8 cellular contexts compared by ENCODE assay signal in the genomic region with DNA sequence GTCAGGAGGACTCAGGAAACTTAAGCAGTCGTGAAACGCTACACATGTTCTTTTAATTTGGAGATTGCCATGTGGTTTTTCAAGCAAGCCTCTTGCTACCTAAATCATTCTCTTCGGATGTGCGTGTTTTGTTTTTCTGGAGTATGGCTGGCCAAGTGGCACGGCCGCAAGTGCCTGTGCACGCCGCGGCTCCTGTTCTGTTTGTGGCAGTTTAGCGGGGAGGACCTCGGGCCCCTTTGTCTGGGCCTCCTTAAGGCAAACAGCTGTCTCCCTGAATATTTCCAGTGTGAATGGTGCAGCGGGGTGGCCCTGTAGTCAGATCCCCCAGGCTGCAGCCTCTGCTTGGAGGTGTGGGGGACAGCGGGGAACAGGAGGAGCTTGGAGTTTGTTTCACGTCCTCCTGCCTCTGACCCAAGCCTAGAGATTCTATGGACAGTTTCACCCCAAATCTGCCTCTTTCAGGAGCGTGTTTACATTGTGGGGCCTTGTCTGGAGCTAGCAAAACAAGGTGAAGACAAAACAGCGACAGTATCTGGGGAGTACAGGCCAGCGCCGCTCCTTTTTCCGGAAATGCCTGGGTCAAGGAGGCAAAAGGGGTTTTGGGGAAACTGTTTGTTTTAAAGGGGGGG. TPM values are rescaled to one million over a fixed set of nuclear protein-coding genes. Genes with fewer than 3 reads are reported as not detected.
A peak's percentile ranks its signal among the peaks of the same experiment; 100 is the strongest.
DNase-seq lines count a peak whose midpoint lies in the region; ATAC-seq and TF ChIP-seq lines count a peak whose summit lies in the region.

No MANE protein-coding gene starts in this region.

- H2AFZ ChIP-seq in HCT116 (ENCODE audit: low read depth, low read length, poor library complexity, severe bottlenecking) (no peak overlapping the region), smooth muscle cell (ENCODE audit: low read depth) (peak overlapping the region; percentile 48)

- CTCF ChIA-PET in AG04450 (lab: Charles Lee): interaction anchor here (0.7 to 1.0 kb wide), 3 partner anchors 12 to 27 kb away, joined by 4 read pairs; no protein-coding TSS in a partner anchor
- CTCF ChIA-PET in HCT116 (lab: Charles Lee): no interaction called here

- RAD21 ChIA-PET in HCT116 (lab: Charles Lee; ENCODE audit: low non-redundant PET in 1 of 2, low total read pairs in 2 of 2, uncharacterized antibody in 2 of 2, unreplicated experiment in 2 of 2): no interaction called here

- peaks cover 57% of the 10 kb centered on the region for H3K79me2 ChIP-seq in HCT116 (ENCODE audit: insufficient read depth, low read length)
- H3K79me2 ChIP-seq in smooth muscle cell (ENCODE audit: low read depth): peaks cover 47% of the 10 kb centered on the region

- peak overlapping the region; percentile 76 for H3K4me3 ChIP-seq in AG04450 (ENCODE audit: low read depth, low read length)
- H3K4me3 ChIP-seq in HCT116 (replicated peaks in 1 of 2; ENCODE audit: low read depth in 1 of 2, low read length in 2 of 2): peak overlapping the region; percentile 69 to 95
- H3K4me3 ChIP-seq in right cardiac atrium (ENCODE audit: low read length): peak overlapping the region; percentile 97
- peak overlapping the region; percentile 60 for H3K4me3 ChIP-seq in smooth muscle cell

- H3K27me3 ChIP-seq in AG04450 (ENCODE audit: control insufficient read depth, insufficient read depth, low read length) (no peaks in the 10 kb centered on the region), HCT116 (ENCODE audit: insufficient read depth, low read length) (no peaks in the 10 kb centered on the region), right cardiac atrium (ENCODE audit: control insufficient read depth, insufficient read depth) (no peaks in the 10 kb centered on the region), smooth muscle cell (ENCODE audit: low read depth) (no peaks in the 10 kb centered on the region)

- no peaks in the 10 kb centered on the region for H3K9me2 ChIP-seq in HCT116 (ENCODE audit: insufficient read depth)

- H3K9me3 Mint-ChIP-seq in activated T-cell treated with anti-CD3 and anti-CD28 coated beads, Interleukin-2, amount 50 U/mL, for 72 hours: no peaks in the 10 kb centered on the region

- peak overlapping the region; percentile 1 for H3K27ac ChIP-seq in AG04450 (ENCODE audit: low read depth, low read length)
- H3K27ac ChIP-seq in HCT116 (ENCODE audit: low read depth, low read length): peak overlapping the region; percentile 93
- H3K27ac ChIP-seq in right cardiac atrium (ENCODE audit: low read length): peak overlapping the region; percentile 80
- no peak overlapping the region for H3K27ac ChIP-seq in smooth muscle cell (ENCODE audit: low read depth)

- BruUV-seq in HCT116 (replicated peaks; lab: Mats Ljungman, UMichigan): TSS peak; percentile 71

- peaks cover 0 to 3% of the 10 kb centered on the region in 2 donors for H3K36me3 Mint-ChIP-seq in activated T-cell treated with anti-CD3 and anti-CD28 coated beads, Interleukin-2, amount 50 U/mL, for 72 hours (ENCODE audit: insufficient read depth in 2 of 2)

- H3K36me3 ChIP-seq in HCT116 (ENCODE audit: control insufficient read depth in 1 of 2, insufficient read depth in 2 of 2, low read length in 2 of 2) (no peaks in the 10 kb centered on the region), smooth muscle cell (ENCODE audit: low read depth) (no peaks in the 10 kb centered on the region)

- TF ChIP-seq CTCF in AG04450 (IDR thresholded peaks at IDR 0.05; ENCODE audit: low read depth, low read length) (no peak), HCT116 (IDR thresholded peaks at IDR 0.05 in 2 of 3, conservative IDR thresholded peaks at IDR 0.05 in 1 of 3; ENCODE audit: borderline replicate concordance in 1 of 3, insufficient read depth in 1 of 3, low read depth in 2 of 3, low read length in 2 of 3) (no peak), smooth muscle cell (IDR thresholded peaks at IDR 0.05; ENCODE audit: borderline replicate concordance, insufficient read depth, poor library complexity, severe bottlenecking) (no peak)

- DNase-seq in AG04450 (ENCODE audit: low read depth, low spot score) (no peak), HCT116 (ENCODE audit: low read depth, low spot score) (no peak), right cardiac atrium (peak in 2 of 3 donors; percentile 52 to 53), smooth muscle cell (lab: John Stamatoyannopoulos, UW; ENCODE audit: unreplicated experiment) (no peak), NCI-H1694 (lab: John Stamatoyannopoulos, UW) (no peak), MV-4-11 (lab: John Stamatoyannopoulos, UW) (no peak)
- DNase-seq in activated T-cell treated with anti-CD3 and anti-CD28 coated beads, Interleukin-2, amount 50 U/mL, for 72 hours: no peak

- intact Hi-C loops in HCT116 (cut with micrococcal nuclease): loop anchor here (10.0 kb wide), 1 partner anchor 71 kb away; no protein-coding TSS in a partner anchor
- intact Hi-C loops in right cardiac atrium (cut with DNase I): loop anchor here (5.0 to 10.0 kb wide), 4 partner anchors 59 to 279 kb away; a partner anchor contains a TSS

- H3K27ac Mint-ChIP-seq in activated T-cell treated with anti-CD3 and anti-CD28 coated beads, Interleukin-2, amount 50 U/mL, for 72 hours: no peak overlapping the region

- H3K9me3 ChIP-seq in AG04450 (ENCODE audit: control insufficient read depth, insufficient read depth, low read length): no peaks in the 10 kb centered on the region
- H3K9me3 ChIP-seq in HCT116 (ENCODE audit: control insufficient read depth in 1 of 2, insufficient read depth in 1 of 2, low read depth in 1 of 2, low read length in 2 of 2): no peaks in the 10 kb centered on the region
- no peaks in the 10 kb centered on the region for H3K9me3 ChIP-seq in right cardiac atrium (ENCODE audit: control insufficient read depth, low read length)
- H3K9me3 ChIP-seq in smooth muscle cell (replicated peaks; ENCODE audit: low read depth): no peaks in the 10 kb centered on the region

- peak overlapping the region; percentile 81 to 86 for H3K4me3 Mint-ChIP-seq in activated T-cell treated with anti-CD3 and anti-CD28 coated beads, Interleukin-2, amount 50 U/mL, for 72 hours

- no peaks in the 10 kb centered on the region for H3K27me3 Mint-ChIP-seq in activated T-cell treated with anti-CD3 and anti-CD28 coated beads, Interleukin-2, amount 50 U/mL, for 72 hours (ENCODE audit: low read depth)

- H3K4me1 ChIP-seq in HCT116 (ENCODE audit: control insufficient read depth in 1 of 2, insufficient read depth in 2 of 2, low read length in 2 of 2): peaks cover 39 to 66% of the 10 kb centered on the region in 2 experiments
- peaks cover 10% of the 10 kb centered on the region for H3K4me1 ChIP-seq in right cardiac atrium (ENCODE audit: control insufficient read depth, insufficient read depth, low read length)
- peaks cover 6% of the 10 kb centered on the region for H3K4me1 ChIP-seq in smooth muscle cell (ENCODE audit: low read depth)

- no peak for TF ChIP-seq RAD21 in HCT116 (IDR thresholded peaks at IDR 0.05; ENCODE audit: low read depth)

- H3K9ac ChIP-seq in HCT116 (ENCODE audit: low read length): peak overlapping the region; percentile 92
- peak overlapping the region; percentile 16 for H3K9ac ChIP-seq in smooth muscle cell (ENCODE audit: low read depth)

- ATAC-seq in HCT116 (no peak), right cardiac atrium (peak; percentile 1 to 4), HG03097 (IDR thresholded peaks at IDR 0.05; ENCODE audit: low FRiP score, unreplicated experiment) (no peak)
- ATAC-seq in activated T-cell treated with anti-CD3 and anti-CD28 coated beads, Interleukin-2, amount 50 U/mL, for 72 hours (replicated peaks in 1 of 2): no peak

- POLR2A ChIA-PET in AG04450 (lab: Yijun Ruan, JAX): interaction anchor here (1.0 kb wide), 1 partner anchor 67 kb away, joined by 3 read pairs; no protein-coding TSS in a partner anchor
- POLR2A ChIA-PET in HCT116 (lab: Charles Lee): no interaction called here

- H3F3A ChIP-seq in smooth muscle cell (ENCODE audit: low read depth): peaks cover 3% of the 10 kb centered on the region

- TF ChIP-seq POLR2A in HCT116 (IDR thresholded peaks at IDR 0.05; ENCODE audit: borderline replicate concordance, extremely low read depth, insufficient read depth, insufficient read length): no peak

- 5% methylated on average over 19 of the region's 19 CpGs for WGBS in right cardiac atrium
- WGBS in smooth muscle cell (ENCODE audit: low lambda C conversion rate): 12% methylated on average over 19 of the region's 19 CpGs

- H3K4me2 ChIP-seq in HCT116 (ENCODE audit: low read length) (peak overlapping the region; percentile 86), smooth muscle cell (peak overlapping the region; percentile 92)

- no peaks in the 10 kb centered on the region for H4K20me1 ChIP-seq in HCT116 (ENCODE audit: insufficient read depth)
- H4K20me1 ChIP-seq in smooth muscle cell (ENCODE audit: low read depth): peaks cover 34% of the 10 kb centered on the region

- peaks cover 29% of the 10 kb centered on the region for H3K4me1 Mint-ChIP-seq in activated T-cell treated with anti-CD3 and anti-CD28 coated beads, Interleukin-2, amount 50 U/mL, for 72 hours (ENCODE audit: low read depth)

TF ChIP-seq in HCT116, 20 proteins besides CTCF, POLR2A, EP300 and RAD21 (continues in another document):
- no peak for TF ChIP-seq ELF1 (IDR thresholded peaks at IDR 0.05; ENCODE audit: borderline replicate concordance, low read depth)

RNA-seq across cellular contexts. Expression of a gene that starts 1.3 kb away (rescaled TPM):
- polyA plus RNA-seq in AG04450 (2011; rRNA removed): 4.9 and 8.0 TPM in 2 replicates
- 11.1 and 15.4 TPM in 2 replicates for polyA minus RNA-seq in AG04450 (2011; rRNA and poly(A)+ RNA removed)
- 55.2 TPM for total RNA-seq in HCT116 (2021; ENCODE audit: unreplicated experiment)
- polyA plus RNA-seq in HCT116 (2012): 58.9 and 66.2 TPM in 2 replicates
- 1 to 10 TPM; 6.8 to 9.3 TPM for total RNA-seq in activated T-cell treated with anti-CD3 and anti-CD28 coated beads, Interleukin-2, amount 50 U/mL, for 72 hours
- 10 to 100 TPM; 61.6 to 88.8 (median 75.4) TPM for total RNA-seq in right cardiac atrium
- polyA plus RNA-seq in right cardiac atrium: 57.1 TPM
- 16.1 and 17.7 TPM in 2 replicates for total RNA-seq in smooth muscle cell
- 26.5 and 26.6 TPM in 2 replicates for polyA plus RNA-seq in smooth muscle cell

RNA-seq across cellular contexts. Expression of a gene that starts 41.9 kb away (rescaled TPM):
- polyA plus RNA-seq in AG04450 (2011; rRNA removed) (39.1 and 58.9 TPM in 2 replicates), right cardiac atrium (28.7 TPM), smooth muscle cell (94.1 and 97.5 TPM in 2 replicates)
- 49.1 and 66.9 TPM in 2 replicates for polyA minus RNA-seq in AG04450 (2011; rRNA and poly(A)+ RNA removed)
- total RNA-seq in HCT116 (2021; ENCODE audit: unreplicated experiment) (37.8 TPM), right cardiac atrium (10 to 100 TPM; 18.9 to 40.1 (median 25.3) TPM), smooth muscle cell (48.6 and 58.1 TPM in 2 replicates)
- polyA plus RNA-seq in HCT116 (2012): 38.9 and 39.9 TPM in 2 replicates
- total RNA-seq in activated T-cell treated with anti-CD3 and anti-CD28 coated beads, Interleukin-2, amount 50 U/mL, for 72 hours: 10 to 100 TPM; 24.7 to 28.4 TPM

Comparison
In these comparisons a context has a peak if more than half of its experiments do, and no peak if none do; other contexts are left out.
1. DNase-seq: peak in right cardiac atrium (2 of 3); none in AG04450 (single experiment), HCT116 (single experiment), activated T-cell treated with anti-CD3 and anti-CD28 coated beads, Interleukin-2, amount 50 U/mL, for 72 hours (0 of 2), smooth muscle cell (single experiment), NCI-H1694 (single experiment) and MV-4-11 (single experiment).
2. ATAC-seq: peak in right cardiac atrium (2 of 2); none in HCT116 (single experiment), activated T-cell treated with anti-CD3 and anti-CD28 coated beads, Interleukin-2, amount 50 U/mL, for 72 hours (0 of 2) and HG03097 (single experiment).
3. Peak in every context shown above with its lines, with median percentiles within 50 percentile points of each other: H3K4me3 ChIP-seq.